Comparison of ENCODE assay signal across 1 cellular context in genomic region chrX:117992324-117992723, GRCh38.
TF ChIP-seq lines count a peak whose summit lies in the region.

No MANE protein-coding gene starts in this region.

TF ChIP-seq in IMR-90, 13 proteins besides CTCF, POLR2A, EP300 and RAD21:
- TF ChIP-seq RCOR1 (IDR thresholded peaks at IDR 0.05; ENCODE audit: insufficient replicate concordance, low read length), result no peak
- TF ChIP-seq USF2 (IDR thresholded peaks at IDR 0.05; ENCODE audit: low read depth, low read length), result no peak
- no peak for TF ChIP-seq BHLHE40 (IDR thresholded peaks at IDR 0.05; ENCODE audit: low read depth, low read length)
- no peak for TF ChIP-seq RFX5 (IDR thresholded peaks at IDR 0.05; ENCODE audit: low read depth, low read length)
- no peak for TF ChIP-seq MAZ (IDR thresholded peaks at IDR 0.05; ENCODE audit: borderline replicate concordance, low read depth, low read length)
- no peak for TF ChIP-seq MAFK (IDR thresholded peaks at IDR 0.05; ENCODE audit: low read depth, low read length)
- no peak for TF ChIP-seq FOS (IDR thresholded peaks at IDR 0.05; ENCODE audit: low read depth, low read length)
- no peak for TF ChIP-seq ELK1 (IDR thresholded peaks at IDR 0.05; ENCODE audit: borderline replicate concordance, low read depth, low read length)
- TF ChIP-seq SMC3 (IDR thresholded peaks at IDR 0.05; ENCODE audit: low read depth, low read length), result no peak
- TF ChIP-seq NFE2L2 (IDR thresholded peaks at IDR 0.05; ENCODE audit: low read depth, low read length), result no peak
- no peak for TF ChIP-seq CHD1 (IDR thresholded peaks at IDR 0.05; ENCODE audit: low read depth, low read length)
- TF ChIP-seq MXI1 (IDR thresholded peaks at IDR 0.05; ENCODE audit: borderline replicate concordance, low read depth, low read length), result no peak
- no peak for TF ChIP-seq CEBPB (IDR thresholded peaks at IDR 0.05; ENCODE audit: low read depth, low read length)
